Comparison of ENCODE assay signal across 1 cellular context in the genomic region with DNA sequence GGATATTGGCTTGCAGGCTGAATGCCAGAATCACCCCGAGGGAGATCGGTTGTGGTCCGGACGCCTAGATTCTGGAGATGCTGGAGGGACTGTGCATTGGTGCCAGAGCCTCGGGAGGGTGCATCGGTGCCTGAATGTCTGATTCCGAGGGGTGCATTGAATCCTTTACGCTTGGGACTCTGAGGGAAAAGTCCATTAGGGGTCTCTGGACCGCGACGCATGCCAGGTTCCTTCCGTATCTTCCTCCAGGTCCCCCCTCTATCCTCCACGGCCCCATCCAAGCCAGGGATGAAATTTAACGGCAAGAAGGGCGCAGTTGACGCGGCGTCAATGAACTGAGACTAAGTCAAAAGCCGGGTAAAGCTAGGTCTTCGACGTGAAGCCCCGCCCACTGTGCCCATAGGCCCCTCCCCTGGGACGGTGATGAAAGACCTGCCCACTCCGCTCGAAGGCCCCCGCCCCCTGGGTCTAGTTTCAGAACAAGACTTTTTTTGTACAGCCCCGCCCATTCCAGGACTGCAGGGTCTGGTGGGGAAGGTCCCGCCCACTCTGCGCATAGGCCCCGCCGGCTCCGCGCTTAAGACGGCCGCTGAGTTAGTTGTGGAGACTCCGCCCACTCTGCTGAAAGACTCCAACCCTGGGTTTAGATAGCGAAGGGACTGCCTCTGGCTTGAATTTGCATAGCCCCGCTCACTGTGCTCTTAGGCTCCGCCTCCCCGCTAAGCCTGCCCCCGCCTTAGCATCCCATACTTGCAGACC.
TF ChIP-seq lines count a peak whose summit lies in the region.

No MANE protein-coding gene starts in this region.

TF ChIP-seq in HEK293, 187 proteins besides CTCF, POLR2A, EP300 and RAD21 (continued from another document):
- peak; percentile 40; the same call in 1 of the 2 replicates for TF ChIP-seq ZBTB8A (tag by site-specific recombination; IDR thresholded peaks at IDR 0.05)
- TF ChIP-seq ZNF23 (tag by site-specific recombination; IDR thresholded peaks at IDR 0.05; ENCODE audit: borderline replicate concordance) = no peak
- no peak for TF ChIP-seq ZIC2 (tag by site-specific recombination; IDR thresholded peaks at IDR 0.05)
- TF ChIP-seq YY1 (tag by site-specific recombination; IDR thresholded peaks at IDR 0.05) = no peak
- TF ChIP-seq ZNF175 (tag by site-specific recombination; IDR thresholded peaks at IDR 0.05) = no peak
- no peak for TF ChIP-seq ZNF324 (tag by site-specific recombination; IDR thresholded peaks at IDR 0.05)
- no peak for TF ChIP-seq ZNF311 (tag by site-specific recombination; IDR thresholded peaks at IDR 0.05; ENCODE audit: borderline replicate concordance)
- no peak for TF ChIP-seq SALL2 (tag by site-specific recombination; IDR thresholded peaks at IDR 0.05; ENCODE audit: borderline replicate concordance)
- no peak for TF ChIP-seq MEIS1 (CRISPR knock-in tag; IDR thresholded peaks at IDR 0.05; ENCODE audit: borderline replicate concordance)
- TF ChIP-seq, protein P1, sequence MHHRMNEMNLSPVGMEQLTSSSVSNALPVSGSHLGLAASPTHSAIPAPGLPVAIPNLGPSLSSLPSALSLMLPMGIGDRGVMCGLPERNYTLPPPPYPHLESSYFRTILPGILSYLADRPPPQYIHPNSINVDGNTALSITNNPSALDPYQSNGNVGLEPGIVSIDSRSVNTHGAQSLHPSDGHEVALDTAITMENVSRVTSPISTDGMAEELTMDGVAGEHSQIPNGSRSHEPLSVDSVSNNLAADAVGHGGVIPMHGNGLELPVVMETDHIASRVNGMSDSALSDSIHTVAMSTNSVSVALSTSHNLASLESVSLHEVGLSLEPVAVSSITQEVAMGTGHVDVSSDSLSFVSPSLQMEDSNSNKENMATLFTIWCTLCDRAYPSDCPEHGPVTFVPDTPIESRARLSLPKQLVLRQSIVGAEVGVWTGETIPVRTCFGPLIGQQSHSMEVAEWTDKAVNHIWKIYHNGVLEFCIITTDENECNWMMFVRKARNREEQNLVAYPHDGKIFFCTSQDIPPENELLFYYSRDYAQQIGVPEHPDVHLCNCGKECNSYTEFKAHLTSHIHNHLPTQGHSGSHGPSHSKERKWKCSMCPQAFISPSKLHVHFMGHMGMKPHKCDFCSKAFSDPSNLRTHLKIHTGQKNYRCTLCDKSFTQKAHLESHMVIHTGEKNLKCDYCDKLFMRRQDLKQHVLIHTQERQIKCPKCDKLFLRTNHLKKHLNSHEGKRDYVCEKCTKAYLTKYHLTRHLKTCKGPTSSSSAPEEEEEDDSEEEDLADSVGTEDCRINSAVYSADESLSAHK (tag by site-specific recombination; IDR thresholded peaks at IDR 0.05) = no peak
- TF ChIP-seq ZNF571 (tag by site-specific recombination; IDR thresholded peaks at IDR 0.05) = no peak
- TF ChIP-seq KLF1 (tag by site-specific recombination; IDR thresholded peaks at IDR 0.05) = peak; percentile 92
- TF ChIP-seq, protein P2, sequence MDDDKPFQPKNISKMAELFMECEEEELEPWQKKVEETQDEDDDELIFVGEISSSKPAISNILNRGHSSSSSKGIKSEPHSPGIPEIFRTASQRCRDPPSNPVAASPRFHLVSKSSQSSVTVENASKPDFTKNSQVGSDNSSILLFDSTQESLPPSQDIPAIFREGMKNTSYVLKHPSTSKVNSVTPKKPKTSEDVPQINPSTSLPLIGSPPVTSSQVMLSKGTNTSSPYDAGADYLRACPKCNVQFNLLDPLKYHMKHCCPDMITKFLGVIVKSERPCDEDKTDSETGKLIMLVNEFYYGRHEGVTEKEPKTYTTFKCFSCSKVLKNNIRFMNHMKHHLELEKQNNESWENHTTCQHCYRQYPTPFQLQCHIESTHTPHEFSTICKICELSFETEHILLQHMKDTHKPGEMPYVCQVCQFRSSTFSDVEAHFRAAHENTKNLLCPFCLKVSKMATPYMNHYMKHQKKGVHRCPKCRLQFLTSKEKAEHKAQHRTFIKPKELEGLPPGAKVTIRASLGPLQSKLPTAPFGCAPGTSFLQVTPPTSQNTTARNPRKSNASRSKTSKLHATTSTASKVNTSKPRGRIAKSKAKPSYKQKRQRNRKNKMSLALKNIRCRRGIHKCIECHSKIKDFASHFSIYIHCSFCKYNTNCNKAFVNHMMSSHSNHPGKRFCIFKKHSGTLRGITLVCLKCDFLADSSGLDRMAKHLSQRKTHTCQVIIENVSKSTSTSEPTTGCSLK (tag by site-specific recombination; IDR thresholded peaks at IDR 0.05) = no peak
- TF ChIP-seq ZNF473 (tag by site-specific recombination; IDR thresholded peaks at IDR 0.05) = no peak
- peak; percentile 38; the same call in 1 of the 2 replicates for TF ChIP-seq ZBTB17 (tag by site-specific recombination; IDR thresholded peaks at IDR 0.05)
- TF ChIP-seq, protein P3, sequence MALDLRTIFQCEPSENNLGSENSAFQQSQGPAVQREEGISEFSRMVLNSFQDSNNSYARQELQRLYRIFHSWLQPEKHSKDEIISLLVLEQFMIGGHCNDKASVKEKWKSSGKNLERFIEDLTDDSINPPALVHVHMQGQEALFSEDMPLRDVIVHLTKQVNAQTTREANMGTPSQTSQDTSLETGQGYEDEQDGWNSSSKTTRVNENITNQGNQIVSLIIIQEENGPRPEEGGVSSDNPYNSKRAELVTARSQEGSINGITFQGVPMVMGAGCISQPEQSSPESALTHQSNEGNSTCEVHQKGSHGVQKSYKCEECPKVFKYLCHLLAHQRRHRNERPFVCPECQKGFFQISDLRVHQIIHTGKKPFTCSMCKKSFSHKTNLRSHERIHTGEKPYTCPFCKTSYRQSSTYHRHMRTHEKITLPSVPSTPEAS (tag by site-specific recombination; IDR thresholded peaks at IDR 0.05) = no peak
- TF ChIP-seq SP2 (tag by site-specific recombination; IDR thresholded peaks at IDR 0.05) = peak; percentile 93
- TF ChIP-seq ZNF138 (tag by site-specific recombination; IDR thresholded peaks at IDR 0.05; ENCODE audit: borderline replicate concordance) = no peak
